8 cellular contexts compared by ENCODE assay signal in genomic region chr18:8948471-8949149, GRCh38.
DNase-seq lines count a peak whose midpoint lies in the region; ATAC-seq, FAIRE-seq and TF ChIP-seq lines count a peak whose summit lies in the region.

No MANE protein-coding gene starts in this region.

- H3K4me1 ChIP-seq in PC-9 (replicated peaks; ENCODE audit: insufficient read depth) (peaks cover 53% of the 10 kb centered on the region), fibroblast of lung (ENCODE audit: control insufficient read depth, extremely low read depth, insufficient read depth, low read length) (peaks cover 27% of the 10 kb centered on the region), skeletal muscle satellite cell (ENCODE audit: control insufficient read depth, insufficient read depth, low read length) (peaks cover 60% of the 10 kb centered on the region)

- H3K9ac ChIP-seq in fibroblast of lung (ENCODE audit: insufficient read depth, low read length) (no peak overlapping the region), skeletal muscle satellite cell (ENCODE audit: low read depth, low read length) (peak overlapping the region; percentile 56)

- H3K9me2 ChIP-seq in PC-9 (ENCODE audit: insufficient read depth): no peaks in the 10 kb centered on the region

- H3F3A ChIP-seq in PC-9 (ENCODE audit: insufficient read depth, low read depth): peaks cover 30% of the 10 kb centered on the region

- intact Hi-C loops in PC-9 (cut with micrococcal nuclease; ENCODE audit: unreplicated experiment): loop anchor here (1.0 to 5.0 kb wide), 4 partner anchors 11 to 148 kb away; no protein-coding TSS in a partner anchor

- TF ChIP-seq CTCF in PC-9 (conservative IDR thresholded peaks at IDR 0.05) (no peak), fibroblast of lung (conservative IDR thresholded peaks at IDR 0.05 in 1 of 2, IDR thresholded peaks at IDR 0.05 in 1 of 2; ENCODE audit: low read depth in 1 of 2, low read length in 2 of 2) (no peak)

- H2AFZ ChIP-seq in PC-9 (no peak overlapping the region), fibroblast of lung (ENCODE audit: low read length) (no peak overlapping the region)

- BruUV-seq in PC-9 (replicated peaks; lab: Mats Ljungman, UMichigan): no TSS peak

- POLR2A ChIA-PET in PC-9 (lab: Charles Lee; ENCODE audit: unreplicated experiment): interaction anchor here (0.6 to 1.6 kb wide), 3 partner anchors 14 to 785 kb away, joined by 3 to 8 read pairs (median 5); no protein-coding TSS in a partner anchor

- H3K9me3 ChIP-seq in PC-9 (ENCODE audit: insufficient read depth, low read depth) (peaks cover 11% of the 10 kb centered on the region; the same call in 1 of the 2 replicates), fibroblast of lung (ENCODE audit: control insufficient read depth, insufficient read depth, low read depth, low read length) (peaks cover 2% of the 10 kb centered on the region), skeletal muscle satellite cell (replicated peaks; ENCODE audit: low read length) (peaks cover 5% of the 10 kb centered on the region)

- H3K27ac ChIP-seq in PC-9 (peak overlapping the region; percentile 20; the same call in 1 of the 2 replicates), fibroblast of lung (ENCODE audit: insufficient read depth, low read length) (peak overlapping the region; percentile 86)

- ATAC-seq in GM21825 (IDR thresholded peaks at IDR 0.05; ENCODE audit: unreplicated experiment): no peak

- CTCF ChIA-PET in PC-9 (lab: Charles Lee): interaction anchor here (0.8 to 1.1 kb wide), 2 partner anchors 11 to 34 kb away, joined by 3 to 5 read pairs; no protein-coding TSS in a partner anchor

- H3K4me2 ChIP-seq in PC-9: peak overlapping the region; percentile 64
- peak overlapping the region; percentile 48 for H3K4me2 ChIP-seq in fibroblast of lung (ENCODE audit: extremely low read depth, insufficient read depth, low read length)
- H3K4me2 ChIP-seq in skeletal muscle satellite cell (ENCODE audit: low read length): peak overlapping the region; percentile 74

- H4K20me1 ChIP-seq in PC-9 (ENCODE audit: insufficient read depth) (no peaks in the 10 kb centered on the region), fibroblast of lung (ENCODE audit: control insufficient read depth, extremely low read depth, insufficient read depth, low read length) (no peaks in the 10 kb centered on the region)

- DNase-seq in GM04504 (ENCODE audit: low read depth) (peak; percentile 91), PC-9 (peak; percentile 54 to 80), fibroblast of lung (ENCODE audit: low read depth in 2 of 2) (peak; percentile 72 to 97), frontal cortex (ENCODE audit: low spot score in 2 of 2) (no peak), GDM1 (lab: John Stamatoyannopoulos, UW) (no peak)
- no peak for DNase-seq in stimulated activated CD8-positive, alpha-beta memory T cell treated with anti-CD3 and anti-CD28 coated beads, Interleukin-4, amount 100 ng/mL, for 48 hours

- no peak for FAIRE-seq in frontal cortex (lab: Jason Lieb, UNC)

- 0 out of 2 replicates have a peak, but pooled peaks cover 3% of the 10 kb centered on the region for H3K36me3 ChIP-seq in PC-9 (ENCODE audit: low read depth)
- no peaks in the 10 kb centered on the region for H3K36me3 ChIP-seq in fibroblast of lung (ENCODE audit: control insufficient read depth, insufficient read depth, low read length)
- H3K36me3 ChIP-seq in skeletal muscle satellite cell (ENCODE audit: insufficient read depth, low read length): no peaks in the 10 kb centered on the region

- no peaks in the 10 kb centered on the region for H3K79me2 ChIP-seq in PC-9 (ENCODE audit: low read depth)
- H3K79me2 ChIP-seq in fibroblast of lung (ENCODE audit: control insufficient read depth, insufficient read depth, low read length): no peaks in the 10 kb centered on the region

- H3K4me3 ChIP-seq in PC-9 (no peak overlapping the region), fibroblast of lung (replicated peaks in 1 of 4; ENCODE audit: control extremely low read depth in 1 of 4, insufficient read depth in 1 of 4, low read depth in 3 of 4, low read length in 4 of 4) (peak overlapping the region in 1 of 4 experiments; percentile 23), skeletal muscle satellite cell (ENCODE audit: low read length) (peak overlapping the region; percentile 52)

- H3K27me3 ChIP-seq in PC-9 (ENCODE audit: insufficient read depth, low read depth): no peaks in the 10 kb centered on the region
- no peaks in the 10 kb centered on the region for H3K27me3 ChIP-seq in fibroblast of lung (ENCODE audit: control insufficient read depth, insufficient read depth, low read length)
- no peaks in the 10 kb centered on the region for H3K27me3 ChIP-seq in skeletal muscle satellite cell (ENCODE audit: control insufficient read depth, insufficient read depth, low read length)

Comparison
In these comparisons a context has a peak if more than half of its experiments do, and no peak if none do; other contexts are left out.
1. DNase-seq: peak in GM04504 (single experiment), PC-9 (2 of 2) and fibroblast of lung (2 of 2); none in frontal cortex (0 of 2), stimulated activated CD8-positive, alpha-beta memory T cell treated with anti-CD3 and anti-CD28 coated beads, Interleukin-4, amount 100 ng/mL, for 48 hours (single experiment) and GDM1 (single experiment).
2. Peak in every context shown above with its lines, with median percentiles within 50 percentile points of each other: H3K4me2 ChIP-seq.